ENCODE assay signal across 17 cellular contexts in the genomic region with DNA sequence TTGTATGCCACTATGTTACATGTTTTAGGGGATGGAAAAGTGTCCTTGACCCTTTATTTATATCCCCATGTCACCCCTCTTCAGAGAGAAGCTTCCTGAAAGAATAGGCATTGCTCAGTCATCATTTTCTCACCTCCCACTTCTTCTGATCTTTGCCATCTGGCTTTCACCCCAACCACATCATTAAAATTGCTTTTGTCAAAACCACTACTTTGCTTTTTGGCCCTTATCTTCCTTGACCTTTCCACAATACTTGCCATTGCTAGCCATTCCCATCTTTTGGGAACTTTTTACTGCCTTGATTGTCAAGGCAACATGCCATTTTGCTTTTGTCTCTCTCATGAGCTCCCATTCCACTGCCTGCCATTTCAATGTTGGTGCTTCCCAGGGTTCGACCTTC. TPM values are rescaled to one million over a fixed set of nuclear protein-coding genes. Genes with fewer than 3 reads are reported as not detected.
DNase-seq lines count a peak whose midpoint lies in the region; ATAC-seq and TF ChIP-seq lines count a peak whose summit lies in the region.
"Had no signal": no experiment of that assay in that cellular context is flagged by ENCODE, and none has a peak within 500 bp of the region (broad histone marks: within the 10 kb centered on the region; RNA-seq: fewer than 3 reads in every experiment).

No MANE protein-coding gene starts in this region.

- no peaks in the 10 kb centered on the region for H3K9me3 ChIP-seq in right lobe of liver
- H3K9me3 ChIP-seq: Caco-2 had no signal

- DNase-seq in EH (ENCODE audit: low read depth), result peak; percentile 14
- DNase-seq in SW480 (ENCODE audit: low spot score), result peak; percentile 28
- DNase-seq in astrocyte of the hippocampus (ENCODE audit: low read depth, low spot score), result peak; percentile 48
- DNase-seq in erythroblast (lab: John Stamatoyannopoulos, UW), result no peak
- DNase-seq in RWPE1 (ENCODE audit: low spot score), result no peak
- no peak for DNase-seq in right lobe of liver
- no peak for DNase-seq in SIG-M5 (lab: John Stamatoyannopoulos, UW)
- DNase-seq: ACHN; Caco-2; CD4-positive, alpha-beta T cell; GOT3; H9 had no signal

- H3K27ac ChIP-seq in RWPE1 (no peak overlapping the region), right lobe of liver (no peak overlapping the region)
- H3K27ac ChIP-seq: C4-2B had no signal

- intact Hi-C loops in right lobe of liver (cut with DNase I), result no loop called here

- no peaks in the 10 kb centered on the region for H3K27me3 ChIP-seq in right lobe of liver

- POLR2A ChIA-PET in RWPE1 (lab: Yijun Ruan, JAX; ENCODE audit: low non-redundant PET), result no interaction called here

- H3K36me3 ChIP-seq in right lobe of liver, result no peaks in the 10 kb centered on the region

- whole genome bisulfite sequencing in right lobe of liver (ENCODE audit: insufficient coverage, low coverage, low lambda C conversion rate, missing lambda C conversion rate), result 38% methylated on average over 1 of the region's 1 CpG

- CTCF ChIA-PET in RWPE1 (lab: Yijun Ruan, JAX), result no interaction called here

- TF ChIP-seq POLR2A in erythroblast (IDR thresholded peaks at IDR 0.05; ENCODE audit: low read length) (no peak), right lobe of liver (IDR thresholded peaks at IDR 0.05) (no peak)

- H3K4me1 ChIP-seq in right lobe of liver, result no peaks in the 10 kb centered on the region
- H3K4me1 ChIP-seq: Caco-2 had no signal

- H3K4me3 ChIP-seq in right lobe of liver, result no peak overlapping the region
- H3K4me3 ChIP-seq: GM12878 had no signal

- ATAC-seq in right lobe of liver, result no peak
- ATAC-seq: GM12878, HepG2 had no signal

- TF ChIP-seq CTCF in RWPE1 (conservative IDR thresholded peaks at IDR 0.05; ENCODE audit: low read depth) (no peak), right lobe of liver (IDR thresholded peaks at IDR 0.05) (no peak)

RNA-seq across cellular contexts. Expression of gene FAM9B, which starts 14.9 kb away (rescaled TPM):
- total RNA-seq in right lobe of liver, result 1 to 10 TPM in 3 of 6 experiments, under 1 TPM in 3; 0.34 to 2.3 (median 1.3) TPM
- total RNA-seq: A172; Caco-2; CD4-positive, alpha-beta T cell; G401; GM12878; H9; HepG2 had no signal

Comparison
In these comparisons a context has a peak if more than half of its experiments do, and no peak if none do; other contexts are left out.
1. DNase-seq: peak in EH (single experiment), SW480 (single experiment) and astrocyte of the hippocampus (single experiment); none in erythroblast (0 of 2), RWPE1 (single experiment), right lobe of liver (0 of 3) and SIG-M5 (single experiment).